In genomic region chr1:86706018-86706417, GRCh38 we compare ENCODE assay signal across 8 cellular contexts. TPM values are rescaled to one million over a fixed set of nuclear protein-coding genes. Genes with fewer than 3 reads are reported as not detected.
DNase-seq lines count a peak whose midpoint lies in the region; ATAC-seq and TF ChIP-seq lines count a peak whose summit lies in the region.

No MANE protein-coding gene starts in this region.

- CTCF ChIA-PET in activated B cell treated with CpG ODN at 0.5 μM for 24 hours (lab: Charles Lee) = interaction anchor here (1.0 to 3.9 kb wide), 5 partner anchors 10 to 310 kb away, joined by 3 to 19 read pairs (median 4); partner anchors contain the start of gene ODF2L

- peaks cover 50% of the 10 kb centered on the region for H3K4me1 Mint-ChIP-seq in activated B cell treated with CpG ODN at 0.5 μM for 24 hours
- peaks cover 50% of the 10 kb centered on the region for H3K4me1 Mint-ChIP-seq in stimulated activated naive CD8-positive, alpha-beta T cell treated with anti-CD3 and anti-CD28 coated beads, Interleukin-15, amount 100 ng/mL, for 72 hours

- H3K4me3 Mint-ChIP-seq in activated B cell treated with CpG ODN at 0.5 μM for 24 hours = peak overlapping the region; percentile 99
- peak overlapping the region; percentile 96 to 100 for H3K4me3 Mint-ChIP-seq in stimulated activated naive CD8-positive, alpha-beta T cell treated with anti-CD3 and anti-CD28 coated beads, Interleukin-15, amount 100 ng/mL, for 72 hours

- POLR2A ChIA-PET in activated B cell treated with CpG ODN at 0.5 μM for 24 hours (lab: Charles Lee) = interaction anchor here (0.6 to 3.5 kb wide), 4 partner anchors 75 to 352 kb away, joined by 3 to 49 read pairs (median 4); partner anchors contain the start of genes HS2ST1 and SELENOF

- no peak overlapping the region for H3K27ac ChIP-seq in iPS-20b (ENCODE audit: low read length)

- ATAC-seq in activated B cell treated with CpG ODN at 0.5 μM for 24 hours (ENCODE audit: low read depth) (no peak), HG03439 (IDR thresholded peaks at IDR 0.05; ENCODE audit: unreplicated experiment) (no peak)
- ATAC-seq in stimulated activated naive CD8-positive, alpha-beta T cell treated with anti-CD3 and anti-CD28 coated beads, Interleukin-15, amount 100 ng/mL, for 72 hours = no peak

- intact Hi-C loops in activated B cell treated with CpG ODN at 0.5 μM for 24 hours (cut with micrococcal nuclease) = loop anchor here (5.0 to 10.0 kb wide), 2 partner anchors 36 to 1979 kb away; partner anchors contain the start of gene PKN2

- no peaks in the 10 kb centered on the region for H3K36me3 ChIP-seq in iPS-20b (ENCODE audit: insufficient read depth, low read depth, low read length)

- peak overlapping the region; percentile 98 for H3K27ac Mint-ChIP-seq in activated B cell treated with CpG ODN at 0.5 μM for 24 hours
- H3K27ac Mint-ChIP-seq in stimulated activated naive CD8-positive, alpha-beta T cell treated with anti-CD3 and anti-CD28 coated beads, Interleukin-15, amount 100 ng/mL, for 72 hours = peak overlapping the region in 1 of 2 donors; percentile 85

- H3K27me3 Mint-ChIP-seq in activated B cell treated with CpG ODN at 0.5 μM for 24 hours = no peaks in the 10 kb centered on the region
- H3K27me3 Mint-ChIP-seq in stimulated activated naive CD8-positive, alpha-beta T cell treated with anti-CD3 and anti-CD28 coated beads, Interleukin-15, amount 100 ng/mL, for 72 hours = peaks cover 6% of the 10 kb centered on the region

- peak overlapping the region; percentile 90 for H3K9ac ChIP-seq in iPS-20b (ENCODE audit: low read depth, low read length)

- H3K27me3 ChIP-seq in iPS-20b (ENCODE audit: insufficient read depth, low read length) = no peaks in the 10 kb centered on the region; the same call in 1 of the 2 replicates

- H3K4me3 ChIP-seq in iPS-20b (ENCODE audit: low read length) = peak overlapping the region; percentile 96

- DNase-seq in DMS53 (lab: John Stamatoyannopoulos, UW) = peak; percentile 39
- DNase-seq in DMS53 treated with DMSO at 0.1 percent for 48 hours (lab: John Stamatoyannopoulos, UW; ENCODE audit: unreplicated experiment) = no peak
- no peak for DNase-seq in activated B cell treated with CpG ODN at 0.5 μM for 24 hours
- DNase-seq in stimulated activated naive CD8-positive, alpha-beta T cell treated with anti-CD3 and anti-CD28 coated beads, Interleukin-15, amount 100 ng/mL, for 72 hours = no peak
- DNase-seq in AG08395 (ENCODE audit: low spot score) = no peak
- no peak for DNase-seq in mucosa of gallbladder (ENCODE audit: low spot score)

- H3K4me1 ChIP-seq in iPS-20b (ENCODE audit: insufficient read depth, low read length) = 0 out of 2 replicates have a peak, but pooled peaks cover 8% of the 10 kb centered on the region

- H3K36me3 Mint-ChIP-seq in activated B cell treated with CpG ODN at 0.5 μM for 24 hours (ENCODE audit: low read depth) = peaks cover 22% of the 10 kb centered on the region

- H3K9me3 Mint-ChIP-seq in activated B cell treated with CpG ODN at 0.5 μM for 24 hours = no peaks in the 10 kb centered on the region
- no peaks in the 10 kb centered on the region for H3K9me3 Mint-ChIP-seq in stimulated activated naive CD8-positive, alpha-beta T cell treated with anti-CD3 and anti-CD28 coated beads, Interleukin-15, amount 100 ng/mL, for 72 hours

- TF ChIP-seq CTCF in activated B cell treated with CpG ODN at 0.5 μM for 24 hours (IDR thresholded peaks at IDR 0.05) = no peak

- H3K9me3 ChIP-seq in iPS-20b (ENCODE audit: insufficient read depth, low read depth, low read length) = no peaks in the 10 kb centered on the region

RNA-seq across cellular contexts. Expression of gene SH3GLB1, which starts 1.6 kb away (rescaled TPM):
- total RNA-seq in activated B cell treated with CpG ODN at 0.5 μM for 24 hours (63.8 and 63.9 TPM in 2 replicates), mucosa of gallbladder (65.7 TPM)
